Comparison of ENCODE assay signal across 16 cellular contexts in genomic region chr9:94648191-94648590, GRCh38. TPM values are rescaled to one million over a fixed set of nuclear protein-coding genes. Genes with fewer than 3 reads are reported as not detected.
"Had no signal": no experiment of that assay in that cellular context is flagged by ENCODE, and none has a peak within 500 bp of the region (broad histone marks: within the 10 kb centered on the region; RNA-seq: fewer than 3 reads in every experiment).

No MANE protein-coding gene starts in this region.

- H3K9me3 ChIP-seq: body of pancreas, spleen, uterus had no signal

- H3K27me3 ChIP-seq: body of pancreas, spleen, uterus had no signal

- ATAC-seq: activated CD4-positive, CD25-positive, alpha-beta regulatory T cell treated with anti-CD3 and anti-CD28 coated beads, Interleukin-2, amount 50 U/mL, for 24 hours; activated CD8-positive, alpha-beta T cell treated with anti-CD3 and anti-CD28 coated beads, Interleukin-2, amount 10 ng/mL, durations not matched to agents 7 days and 5 days; body of pancreas; natural killer cell treated with Interleukin-12 subunit alpha and Interleukin-12 subunit beta and Interleukin-15 and Interleukin-18, amount 100 ng/mL, for 72 hours had no signal

- H3K36me3 ChIP-seq: spleen, uterus had no signal

- H3K4me3 ChIP-seq: body of pancreas, spleen, uterus had no signal

- H3K4me1 ChIP-seq: body of pancreas, uterus had no signal

- DNase-seq: activated CD4-positive, alpha-beta T cell treated with anti-CD3 and anti-CD28 coated beads, Interleukin-2, amount 10 ng/mL, durations not matched to agents 7 days and 5 days; activated CD8-positive, alpha-beta T cell treated with anti-CD3 and anti-CD28 coated beads, Interleukin-2, amount 10 ng/mL, durations not matched to agents 7 days and 5 days; activated naive CD4-positive, alpha-beta T cell treated with anti-CD3 and anti-CD28 coated beads for 36 hours; activated T-cell treated with anti-CD3 and anti-CD28 coated beads, Interleukin-2, amount 50 U/mL, for 24 hours; body of pancreas; caudate nucleus; left cardiac atrium; nucleus accumbens; retina; spleen; stimulated activated naive CD4-positive, alpha-beta T cell; uterus had no signal

- H3K27ac ChIP-seq: uterus had no signal

RNA-seq across cellular contexts. Expression of gene FBP2, which starts 54.6 kb away (rescaled TPM):
- total RNA-seq: activated CD4-positive, alpha-beta T cell treated with anti-CD3 and anti-CD28 coated beads, Interleukin-2, amount 10 ng/mL, durations not matched to agents 7 days and 5 days; activated CD8-positive, alpha-beta T cell treated with anti-CD3 and anti-CD28 coated beads, Interleukin-2, amount 10 ng/mL, durations not matched to agents 7 days and 5 days; activated naive CD4-positive, alpha-beta T cell treated with anti-CD3 and anti-CD28 coated beads for 36 hours; activated T-helper 2 cell treated with anti-CD3 and anti-CD28 coated beads, Interferon-gamma antibody, Interleukin-2, Interleukin-4, amounts not matched to agents 10 μg/mL and 5 μg/mL and 100 μg/mL, durations not matched to agents 14 hours and 24 hours and 36 hours; esophagus mucosa; natural killer cell treated with Interleukin-12 subunit alpha and Interleukin-12 subunit beta and Interleukin-15 and Interleukin-18, amount 100 ng/mL, for 72 hours; spleen; uterus had no signal
